11 cellular contexts compared by ENCODE assay signal in the genomic region with DNA sequence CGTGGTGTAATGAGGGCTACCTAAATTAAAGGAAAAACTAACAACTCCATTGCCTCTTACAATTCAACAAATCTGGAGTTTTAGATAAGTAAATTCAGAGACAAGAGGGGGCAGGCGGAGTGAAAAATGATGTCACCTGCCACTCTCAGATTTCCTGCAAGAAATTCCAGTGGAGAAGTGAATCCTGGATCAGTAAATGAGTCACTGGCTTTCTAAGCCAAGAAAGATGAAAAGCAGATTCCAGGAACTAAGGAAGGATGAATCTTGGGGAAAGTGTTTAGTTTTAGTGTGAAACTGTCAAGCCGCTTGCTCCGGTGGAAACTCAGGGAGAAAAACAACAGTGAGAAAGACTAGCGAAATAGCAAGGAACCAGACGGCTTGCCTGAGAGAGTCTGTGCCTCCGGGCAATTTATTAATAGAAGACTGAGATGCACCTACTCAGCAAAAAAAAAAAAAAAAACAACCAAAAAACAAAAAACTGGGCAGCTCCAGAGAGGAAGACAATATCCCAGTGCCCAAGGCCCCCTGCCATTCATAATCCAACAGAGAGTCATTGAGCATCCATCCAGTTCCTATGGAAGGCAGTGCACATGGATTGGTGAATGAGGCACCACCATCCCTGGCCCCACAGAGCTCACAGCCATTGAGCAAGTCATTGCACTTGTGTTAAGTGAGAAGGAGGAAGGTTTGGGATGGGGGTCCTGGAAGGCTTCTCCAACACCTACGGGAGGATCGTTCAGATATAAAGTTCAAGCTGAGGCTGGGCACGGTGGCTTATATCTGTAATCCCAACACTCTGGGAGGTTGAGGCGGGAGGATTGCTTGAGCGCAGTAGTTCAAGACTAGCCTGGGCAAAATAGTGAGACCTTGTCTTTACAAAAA. TPM values are rescaled to one million over a fixed set of nuclear protein-coding genes. Genes with fewer than 3 reads are reported as not detected.
A peak's percentile ranks its signal among the peaks of the same experiment; 100 is the strongest.
DNase-seq lines count a peak whose midpoint lies in the region; ATAC-seq and TF ChIP-seq lines count a peak whose summit lies in the region.
"Had no signal": no experiment of that assay in that cellular context is flagged by ENCODE, and none has a peak within 500 bp of the region (broad histone marks: within the 10 kb centered on the region; RNA-seq: fewer than 3 reads in every experiment).

No MANE protein-coding gene starts in this region.

- no peak for ATAC-seq in left ventricle myocardium superior
- ATAC-seq in Right ventricle myocardium superior (ENCODE audit: poor library complexity), result no peak
- no peak for ATAC-seq in upper lobe of right lung
- ATAC-seq in HG03354 (IDR thresholded peaks at IDR 0.05; ENCODE audit: poor library complexity, severe bottlenecking, unreplicated experiment), result no peak
- ATAC-seq: activated T-cell treated with anti-CD3 and anti-CD28 coated beads, Interleukin-2, amount 50 U/mL, for 4 hours had no signal

- DNase-seq in left ventricle myocardium superior (peak; percentile 6), Right ventricle myocardium superior (no peak), iris pigment epithelial cell (ENCODE audit: low read depth) (peak; percentile 38), upper lobe of right lung (no peak), NCI-H2227 (lab: John Stamatoyannopoulos, UW; ENCODE audit: unreplicated experiment) (no peak)
- DNase-seq: activated T-cell treated with anti-CD3 and anti-CD28 coated beads, Interleukin-2, amount 50 U/mL, for 4 hours had no signal

- WGBS in thymus, result 94% methylated on average over 12 of the region's 12 CpGs

- H3K27ac ChIP-seq in angular gyrus (ENCODE audit: low read depth, low read length) (peak overlapping the region; percentile 78), thymus (ENCODE audit: low read depth) (peak overlapping the region; percentile 13), upper lobe of right lung (no peak overlapping the region)
- H3K27ac ChIP-seq: VCaP had no signal

- intact Hi-C loops in left ventricle myocardium superior (cut with micrococcal nuclease) (no loop called here), Right ventricle myocardium superior (cut with DNase I) (no loop called here), upper lobe of right lung (cut with DNase I) (no loop called here)

- H3K36me3 ChIP-seq in thymus (ENCODE audit: control insufficient read depth, insufficient read depth) (no peaks in the 10 kb centered on the region), upper lobe of right lung (no peaks in the 10 kb centered on the region)

- H3K4me3 ChIP-seq in thymus (ENCODE audit: low read length) (no peak overlapping the region), upper lobe of right lung (no peak overlapping the region)

- TF ChIP-seq CTCF in upper lobe of right lung (IDR thresholded peaks at IDR 0.05), result no peak

- H3K4me1 ChIP-seq in thymus (ENCODE audit: control insufficient read depth, insufficient read depth, low read length) (peaks cover 8% of the 10 kb centered on the region), upper lobe of right lung (peaks cover 8% of the 10 kb centered on the region)

- H3K27me3 ChIP-seq in thymus (ENCODE audit: control insufficient read depth, insufficient read depth) (no peaks in the 10 kb centered on the region), upper lobe of right lung (no peaks in the 10 kb centered on the region)

- no peaks in the 10 kb centered on the region for H3K9me3 ChIP-seq in thymus (ENCODE audit: control insufficient read depth)
- no peaks in the 10 kb centered on the region for H3K9me3 ChIP-seq in upper lobe of right lung

RNA-seq across cellular contexts. Expression of a gene that starts 12.1 kb away (rescaled TPM):
- 76.1 TPM for total RNA-seq in left ventricle myocardium superior
- total RNA-seq in Right ventricle myocardium superior, result 73.7 TPM
- 25.4 TPM for polyA plus RNA-seq in thymus
- total RNA-seq in upper lobe of right lung, result 133 TPM

RNA-seq across cellular contexts. Expression of a gene that starts 33.2 kb away (rescaled TPM):
- total RNA-seq in left ventricle myocardium superior (not detected), Right ventricle myocardium superior (not detected), upper lobe of right lung (4.9 TPM)
- polyA plus RNA-seq in thymus, result 0.87 TPM
- total RNA-seq: A673; activated T-cell treated with anti-CD3 and anti-CD28 coated beads, Interleukin-2, amount 50 U/mL, for 4 hours had no signal

RNA-seq across cellular contexts. Expression of a gene that starts 35.6 kb away (rescaled TPM):
- total RNA-seq in left ventricle myocardium superior, result 66.6 TPM
- total RNA-seq in Right ventricle myocardium superior, result 59.9 TPM
- polyA plus RNA-seq in thymus, result 44.8 TPM
- 143 TPM for total RNA-seq in upper lobe of right lung

RNA-seq across cellular contexts. Expression of a gene that starts 45.8 kb away (rescaled TPM):
- 32.8 TPM for total RNA-seq in left ventricle myocardium superior
- 24.9 TPM for total RNA-seq in Right ventricle myocardium superior
- polyA plus RNA-seq in thymus, result 44.5 TPM
- 36.0 TPM for total RNA-seq in upper lobe of right lung

Comparison
In these comparisons a context has a peak if more than half of its experiments do, and no peak if none do; other contexts are left out.
1. DNase-seq: peak in left ventricle myocardium superior (single experiment) and iris pigment epithelial cell (single experiment); none in Right ventricle myocardium superior (single experiment), upper lobe of right lung (single experiment) and NCI-H2227 (single experiment).